In genomic region chr1:116988908-116989307, GRCh38 we compare ENCODE assay signal across 17 cellular contexts. TPM values are rescaled to one million over a fixed set of nuclear protein-coding genes. Genes with fewer than 3 reads are reported as not detected.
A peak's percentile ranks its signal among the peaks of the same experiment; 100 is the strongest.
DNase-seq lines count a peak whose midpoint lies in the region; FAIRE-seq and TF ChIP-seq lines count a peak whose summit lies in the region.
"Had no signal": no experiment of that assay in that cellular context is flagged by ENCODE, and none has a peak within 500 bp of the region (broad histone marks: within the 10 kb centered on the region; RNA-seq: fewer than 3 reads in every experiment).

No MANE protein-coding gene starts in this region.

- H3K4me1 ChIP-seq in small intestine (ENCODE audit: control insufficient read depth in 2 of 2, insufficient read depth in 1 of 2, low read depth in 1 of 2, low read length in 1 of 2) (peaks cover 0 to 2% of the 10 kb centered on the region in 2 donors), HAP-1 (no peaks in the 10 kb centered on the region)

- DNase-seq in NCI-H1694 treated with DMSO at 0.1 percent for 48 hours (lab: John Stamatoyannopoulos, UW) (peak; percentile 12), NCI-H1694 (lab: John Stamatoyannopoulos, UW) (no peak), NCI-H774 (lab: John Stamatoyannopoulos, UW) (peak; percentile 93), epithelial cell of esophagus (ENCODE audit: low read depth) (peak; percentile 55), small intestine (peak; percentile 19), HAP-1 (ENCODE audit: low spot score in 2 of 2) (no peak), HT-29 (ENCODE audit: low spot score) (no peak)
- DNase-seq in stimulated activated CD4-positive, alpha-beta T cell treated with anti-CD3 and anti-CD28 coated beads, Interleukin-4, amount 100 ng/mL, for 4 hours = no peak
- DNase-seq: 8988T, cerebellar nuclear complex, HCEC 1CT, Karpas-422, NCI-H510A, spleen, T-helper 2 cell had no signal

- no peak for FAIRE-seq in small intestine (lab: Jason Lieb, UNC)

- in situ Hi-C loops in HAP-1 (cut with MboI; ENCODE audit: low sequenced_read_pairs) = no loop called here

- no peak overlapping the region for H3K4me3 ChIP-seq in epithelial cell of esophagus (ENCODE audit: low read length)
- H3K4me3 ChIP-seq in small intestine (ENCODE audit: low read depth in 1 of 2, low read length in 2 of 2) = no peak overlapping the region
- H3K4me3 ChIP-seq in HAP-1 = no peak overlapping the region
- H3K4me3 ChIP-seq: lung, spleen, suprapubic skin had no signal

- no peak overlapping the region for H3K27ac ChIP-seq in small intestine (ENCODE audit: low read depth in 1 of 2, low read length in 1 of 2)
- H3K27ac ChIP-seq: suprapubic skin had no signal

- H3K9me3 ChIP-seq in small intestine (ENCODE audit: control insufficient read depth, low read depth) (no peaks in the 10 kb centered on the region), HAP-1 (no peaks in the 10 kb centered on the region)
- H3K9me3 ChIP-seq: spleen, suprapubic skin had no signal

- TF ChIP-seq CTCF in epithelial cell of esophagus (IDR thresholded peaks at IDR 0.05; ENCODE audit: insufficient read depth, low read depth, low read length, missing control alignments) = no peak

- H3K27me3 ChIP-seq in small intestine (ENCODE audit: control insufficient read depth in 2 of 2, insufficient read depth in 2 of 2, low read length in 2 of 2) (no peaks in the 10 kb centered on the region), HAP-1 (ENCODE audit: low read depth) (no peaks in the 10 kb centered on the region)
- H3K27me3 ChIP-seq: spleen, suprapubic skin had no signal

- WGBS in small intestine, 3 donors = 24 to 60% (median 41%) methylated on average over 2 of the region's 2 CpGs

- peaks cover 0 to 4% of the 10 kb centered on the region in 2 donors for H3K36me3 ChIP-seq in small intestine (ENCODE audit: control insufficient read depth in 2 of 2, insufficient read depth in 2 of 2, low read length in 2 of 2)
- peaks cover 22% of the 10 kb centered on the region for H3K36me3 ChIP-seq in HAP-1 (replicated peaks)
- H3K36me3 ChIP-seq: spleen had no signal

RNA-seq across cellular contexts. Expression of gene CD101, which starts 12.7 kb away (rescaled TPM):
- 1 to 10 TPM; 1.3 to 6.2 (median 1.6) TPM for polyA plus RNA-seq in small intestine
- 0.05 and 0.33 TPM in 2 replicates for total RNA-seq in HT-29 (2014; rRNA removed; shearing (Covaris generic))

Comparison
In these comparisons a context has a peak if more than half of its experiments do, and no peak if none do; other contexts are left out.
1. DNase-seq: peak in NCI-H1694 treated with DMSO at 0.1 percent for 48 hours (single experiment), NCI-H774 (single experiment), epithelial cell of esophagus (single experiment) and small intestine (single experiment); none in NCI-H1694 (single experiment), HAP-1 (0 of 2), stimulated activated CD4-positive, alpha-beta T cell treated with anti-CD3 and anti-CD28 coated beads, Interleukin-4, amount 100 ng/mL, for 4 hours (0 of 2) and HT-29 (single experiment).